Comparison of ENCODE assay signal across 8 cellular contexts in the genomic region with DNA sequence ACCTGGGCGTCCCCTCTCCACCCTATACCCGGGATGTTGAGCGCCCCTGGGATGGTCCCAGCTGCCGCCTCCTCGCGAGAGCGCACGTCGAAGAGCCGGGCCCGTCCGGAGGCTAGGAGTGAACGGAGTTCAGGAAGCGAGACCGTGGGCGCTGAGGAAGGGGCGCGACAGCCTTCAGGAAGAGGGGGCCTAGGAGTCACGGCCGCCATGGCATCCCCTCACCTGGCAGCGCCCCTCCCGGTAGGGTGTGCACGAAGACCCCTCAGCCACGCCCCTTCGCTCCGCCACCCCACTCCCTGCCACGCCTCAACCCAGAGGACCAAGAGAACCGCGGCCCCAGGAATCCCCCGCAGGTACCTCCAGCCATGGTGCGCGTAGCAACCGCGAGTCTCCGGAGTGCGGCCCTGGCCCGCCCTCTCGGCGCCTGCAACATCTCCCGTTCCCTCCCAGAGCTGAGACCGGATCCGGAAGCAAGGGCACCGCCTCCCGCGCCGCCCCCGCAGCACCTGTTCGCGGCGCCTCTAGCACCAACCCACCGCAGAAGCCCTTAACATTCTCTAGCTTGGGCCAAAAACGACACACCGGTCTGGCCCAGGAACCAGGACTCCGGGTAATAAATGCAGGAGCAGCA. TPM values are rescaled to one million over a fixed set of nuclear protein-coding genes. Genes with fewer than 3 reads are reported as not detected.
DNase-seq lines count a peak whose midpoint lies in the region; ATAC-seq and TF ChIP-seq lines count a peak whose summit lies in the region.

A gene with protein sequence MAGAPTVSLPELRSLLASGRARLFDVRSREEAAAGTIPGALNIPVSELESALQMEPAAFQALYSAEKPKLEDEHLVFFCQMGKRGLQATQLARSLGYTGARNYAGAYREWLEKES (minus strand): TSS at position 442 of the 631 bp plus-strand sequence. CDS start 75 bp downstream, at position 367.

- peak within 1 kb of the TSS; percentile 97 for H3K4me3 ChIP-seq in epithelial cell of proximal tubule (ENCODE audit: low read depth, low read length)

- DNase-seq in NCI-H460 (ENCODE audit: extremely low read depth, low read depth): no peak
- DNase-seq in activated CD8-positive, alpha-beta memory T cell treated with anti-CD3 and anti-CD28 coated beads, Interleukin-2, amount 50 U/mL, for 24 hours (ENCODE audit: extremely low read depth): peak; percentile 67
- no peak for DNase-seq in epithelial cell of proximal tubule (ENCODE audit: low read depth)
- peak; percentile 77 to 87 (median 86) for DNase-seq in stimulated activated naive CD4-positive, alpha-beta T cell (lab: John Stamatoyannopoulos, UW)
- DNase-seq in AG08395 (ENCODE audit: low spot score): no peak

- no peaks in the 10 kb centered on the region for H3K9me3 Mint-ChIP-seq in nephron

- TF ChIP-seq CTCF in epithelial cell of proximal tubule (conservative IDR thresholded peaks at IDR 0.05; ENCODE audit: low read depth, low read length) (peak; percentile 12), nephron (IDR thresholded peaks at IDR 0.05; ENCODE audit: unreplicated experiment in 3 of 3) (no peak)

- peak within 1 kb of the TSS; percentile 69 to 91 (median 79) for H3K27ac Mint-ChIP-seq in nephron

- H3K36me3 Mint-ChIP-seq in nephron (ENCODE audit: low read depth): peaks cover 42% of the 10 kb centered on the region

- H3K4me1 Mint-ChIP-seq in nephron: peaks cover 21% of the 10 kb centered on the region

- H3K27me3 Mint-ChIP-seq in nephron (ENCODE audit: low read depth): no peaks in the 10 kb centered on the region

- ATAC-seq in GM18858 (IDR thresholded peaks at IDR 0.05; ENCODE audit: unreplicated experiment) (peak; percentile 63), HG03064 (IDR thresholded peaks at IDR 0.05; ENCODE audit: low read depth, unreplicated experiment) (peak; percentile 85)

- H3K4me3 Mint-ChIP-seq in nephron: peak within 1 kb of the TSS; percentile 85 to 88 (median 86)

RNA-seq across cellular contexts. Expression of the gene that starts here (rescaled TPM):
- 29.8 and 37.6 TPM in 2 replicates for total RNA-seq in NCI-H460 (2014; rRNA removed; shearing (Covaris generic))
- 16.8 and 43.8 TPM in 2 replicates for polyA plus RNA-seq in NCI-H460 (2014; cell fraction: nucleus; rRNA removed)
- 52.0 and 148 TPM in 2 replicates for total RNA-seq in epithelial cell of proximal tubule

Comparison
In these comparisons a context has a peak if more than half of its experiments do, and no peak if none do; other contexts are left out.
1. DNase-seq: peak in activated CD8-positive, alpha-beta memory T cell treated with anti-CD3 and anti-CD28 coated beads, Interleukin-2, amount 50 U/mL, for 24 hours (single experiment) and stimulated activated naive CD4-positive, alpha-beta T cell (6 of 6); none in NCI-H460 (single experiment), epithelial cell of proximal tubule (single experiment) and AG08395 (single experiment).